Comparison of ENCODE assay signal across 10 cellular contexts in genomic region chr1:7218210-7218832, GRCh38.
DNase-seq lines count a peak whose midpoint lies in the region; ATAC-seq and TF ChIP-seq lines count a peak whose summit lies in the region.
"Had no signal": no experiment of that assay in that cellular context is flagged by ENCODE, and none has a peak within 500 bp of the region (broad histone marks: within the 10 kb centered on the region; RNA-seq: fewer than 3 reads in every experiment).

No MANE protein-coding gene starts in this region.

- 18 to 23% methylated on average over 9 of the region's 9 CpGs for WGBS in body of pancreas, 2 donors

- H3K36me3 ChIP-seq in body of pancreas (replicated peaks in 1 of 2; ENCODE audit: insufficient read depth in 1 of 2, low read depth in 2 of 2) = no peaks in the 10 kb centered on the region
- H3K36me3 ChIP-seq in left lung = no peaks in the 10 kb centered on the region
- no peaks in the 10 kb centered on the region for H3K36me3 ChIP-seq in uterus
- H3K36me3 ChIP-seq: neutrophil had no signal

- H3K9me3 Mint-ChIP-seq in Calu3 (ENCODE audit: low read depth, unreplicated experiment) = no peaks in the 10 kb centered on the region
- H3K9me3 Mint-ChIP-seq: T-cell had no signal

- no peaks in the 10 kb centered on the region for H3K4me1 ChIP-seq in body of pancreas
- no peaks in the 10 kb centered on the region for H3K4me1 ChIP-seq in left lung
- no peaks in the 10 kb centered on the region for H3K4me1 ChIP-seq in uterus

- no peak for ATAC-seq in body of pancreas
- ATAC-seq in left lung = peak; percentile 57
- ATAC-seq in HG02938 (IDR thresholded peaks at IDR 0.05; ENCODE audit: unreplicated experiment) = no peak
- ATAC-seq: T-cell had no signal

- H3K4me3 ChIP-seq in body of pancreas (no peak overlapping the region), left lung (no peak overlapping the region), uterus (no peak overlapping the region)

- no TSS peak for BruUV-seq in Calu3 (replicated peaks; lab: Mats Ljungman, UMichigan)

- no peak overlapping the region for H3K4me3 Mint-ChIP-seq in Calu3 (ENCODE audit: low read depth, unreplicated experiment)
- H3K4me3 Mint-ChIP-seq: T-cell had no signal

- no peaks in the 10 kb centered on the region for H3K27me3 ChIP-seq in body of pancreas
- peaks cover 0 to 23% of the 10 kb centered on the region in 2 donors for H3K27me3 ChIP-seq in left lung
- no peaks in the 10 kb centered on the region for H3K27me3 ChIP-seq in uterus
- H3K27me3 ChIP-seq: neutrophil had no signal

- H3K27me3 Mint-ChIP-seq in Calu3 (ENCODE audit: unreplicated experiment) = peaks cover 28% of the 10 kb centered on the region

- H3K36me3 Mint-ChIP-seq in Calu3 (ENCODE audit: insufficient read depth, unreplicated experiment) = no peaks in the 10 kb centered on the region
- H3K36me3 Mint-ChIP-seq: T-cell had no signal

- TF ChIP-seq CTCF in Calu3 (IDR thresholded peaks at IDR 0.05; ENCODE audit: unreplicated experiment) (peak; percentile 81), body of pancreas (IDR thresholded peaks at IDR 0.05) (peak; percentile 39 to 87 (median 78)), left lung (IDR thresholded peaks at IDR 0.05) (peak; percentile 40 to 51), uterus (IDR thresholded peaks at IDR 0.05) (peak; percentile 8 to 53 (median 32))

- CTCF ChIA-PET in Calu3 (lab: Charles Lee) = interaction anchor here (0.9 kb wide), 1 partner anchor 175 kb away, joined by 6 read pairs; no protein-coding TSS in a partner anchor

- no peaks in the 10 kb centered on the region for H3K9me3 ChIP-seq in body of pancreas
- H3K9me3 ChIP-seq in left lung = no peaks in the 10 kb centered on the region
- H3K9me3 ChIP-seq in uterus = no peaks in the 10 kb centered on the region
- H3K9me3 ChIP-seq: neutrophil had no signal

- intact Hi-C loops in Calu3 (cut with micrococcal nuclease; ENCODE audit: unreplicated experiment) (loop anchor here (2.0 to 5.0 kb wide), 3 partner anchors 176 to 731 kb away; no protein-coding TSS in a partner anchor), body of pancreas (cut with DNase I) (loop anchor here (5.0 kb wide), 1 partner anchor 496 kb away; no protein-coding TSS in a partner anchor), left lung (cut with DNase I) (no loop called here), uterus (cut with DNase I; ENCODE audit: low total_unique reads) (no loop called here)

- no peak overlapping the region for H3K27ac Mint-ChIP-seq in Calu3 (ENCODE audit: unreplicated experiment)
- H3K27ac Mint-ChIP-seq: T-cell had no signal

- no peak overlapping the region for H3K27ac ChIP-seq in body of pancreas
- no peak overlapping the region for H3K27ac ChIP-seq in left lung
- no peak overlapping the region for H3K27ac ChIP-seq in uterus
- H3K27ac ChIP-seq: neutrophil had no signal

- no peaks in the 10 kb centered on the region for H3K4me1 Mint-ChIP-seq in Calu3 (ENCODE audit: low read depth, unreplicated experiment)
- H3K4me1 Mint-ChIP-seq: T-cell had no signal

- TF ChIP-seq POLR2A in body of pancreas (IDR thresholded peaks at IDR 0.05) (no peak), uterus (IDR thresholded peaks at IDR 0.05) (no peak)

- DNase-seq in Calu3 (peak; percentile 42), HCEC 1CT (peak; percentile 12), NCI-H526 (lab: John Stamatoyannopoulos, UW) (peak; percentile 41 to 69), body of pancreas (peak in 3 of 4 donors; percentile 44 to 66 (median 50)), left lung (no peak), uterus (no peak)
- no peak for DNase-seq in effector CD4-positive, alpha-beta T cell

Comparison
In these comparisons a context has a peak if more than half of its experiments do, and no peak if none do; other contexts are left out.
1. DNase-seq: peak in Calu3 (single experiment), HCEC 1CT (single experiment), NCI-H526 (2 of 2) and body of pancreas (3 of 4); none in left lung (0 of 2), uterus (0 of 2) and effector CD4-positive, alpha-beta T cell (single experiment).
2. intact Hi-C loops: an anchor here in Calu3 (2.0 to 5.0 kb wide) and body of pancreas (5.0 kb wide); none called in left lung and uterus.
3. Peak in every context shown above with its lines, with median percentiles within 50 percentile points of each other: CTCF ChIP-seq.